In genomic region chr10:285216-285967, GRCh38 we compare ENCODE assay signal across 17 cellular contexts.
DNase-seq lines count a peak whose midpoint lies in the region; TF ChIP-seq lines count a peak whose summit lies in the region.
"Had no signal": no experiment of that assay in that cellular context is flagged by ENCODE, and none has a peak within 500 bp of the region (broad histone marks: within the 10 kb centered on the region; RNA-seq: fewer than 3 reads in every experiment).

No MANE protein-coding gene starts in this region.

- no CpG with 5 or more reads among the region's 23 CpGs for WGBS in neuronal stem cell (ENCODE audit: extremely low coverage in 2 of 2, insufficient read length in 2 of 2, insufficient replicate concordance in 1 of 2), 2 donors

- no peak overlapping the region for H2BK5ac ChIP-seq in neuronal stem cell (ENCODE audit: low read length)

- H3K4me1 Mint-ChIP-seq in activated CD4-positive, alpha-beta memory T cell treated with anti-CD3 and anti-CD28 coated beads, Interleukin-2, amount 10 ng/mL, durations not matched to agents 7 days and 5 days: peaks cover 34% of the 10 kb centered on the region
- peaks cover 30% of the 10 kb centered on the region for H3K4me1 Mint-ChIP-seq in activated CD4-positive, alpha-beta memory T cell treated with anti-CD3 and anti-CD28 coated beads for 36 hours (ENCODE audit: low read depth)
- H3K4me1 Mint-ChIP-seq in neural progenitor cell: no peaks in the 10 kb centered on the region
- H3K4me1 Mint-ChIP-seq: nephron had no signal

- no peaks in the 10 kb centered on the region for H3K27me3 ChIP-seq in neuronal stem cell (ENCODE audit: control insufficient read depth in 3 of 3, insufficient read depth in 3 of 3, low read depth in 1 of 3, low read length in 3 of 3)
- H3K27me3 ChIP-seq in neural progenitor cell: no peaks in the 10 kb centered on the region
- H3K27me3 ChIP-seq: vagina had no signal

- no peak overlapping the region for H3K4me3 ChIP-seq in neuronal stem cell (ENCODE audit: low read length in 2 of 2)
- no peak overlapping the region for H3K4me3 ChIP-seq in neural progenitor cell
- H3K4me3 ChIP-seq: vagina had no signal

- no peak overlapping the region for H4K91ac ChIP-seq in neuronal stem cell (ENCODE audit: low read depth, low read length, poor library complexity)

- intact Hi-C loops in activated CD4-positive, alpha-beta memory T cell treated with anti-CD3 and anti-CD28 coated beads for 36 hours (cut with micrococcal nuclease): loop anchor here (2.0 kb wide), 1 partner anchor 103 kb away; no protein-coding TSS in a partner anchor

- no peak overlapping the region for H4K8ac ChIP-seq in neuronal stem cell (ENCODE audit: low read depth, low read length)

- CTCF ChIA-PET in activated CD4-positive, alpha-beta memory T cell treated with anti-CD3 and anti-CD28 coated beads, Interleukin-2, amount 10 ng/mL, durations not matched to agents 7 days and 5 days (lab: Charles Lee): interaction anchor here (0.7 kb wide), 1 partner anchor 43 kb away, joined by 3 read pairs; no protein-coding TSS in a partner anchor
- CTCF ChIA-PET in activated CD4-positive, alpha-beta memory T cell treated with anti-CD3 and anti-CD28 coated beads for 36 hours (lab: Charles Lee): no interaction called here

- H2AK5ac ChIP-seq in neuronal stem cell (ENCODE audit: low read depth, low read length): no peak overlapping the region

- no peak overlapping the region for H2BK12ac ChIP-seq in neuronal stem cell (ENCODE audit: low read length)

- H3F3A ChIP-seq in neural progenitor cell (ENCODE audit: low read depth): no peaks in the 10 kb centered on the region

- H3K18ac ChIP-seq in neuronal stem cell (ENCODE audit: low read length): peak overlapping the region; percentile 32

- no peaks in the 10 kb centered on the region for H3K27me3 Mint-ChIP-seq in activated CD4-positive, alpha-beta memory T cell treated with anti-CD3 and anti-CD28 coated beads, Interleukin-2, amount 10 ng/mL, durations not matched to agents 7 days and 5 days
- no peaks in the 10 kb centered on the region for H3K27me3 Mint-ChIP-seq in activated CD4-positive, alpha-beta memory T cell treated with anti-CD3 and anti-CD28 coated beads for 36 hours
- peaks cover 2% of the 10 kb centered on the region for H3K27me3 Mint-ChIP-seq in neural progenitor cell (ENCODE audit: insufficient read depth, low read depth)
- H3K27me3 Mint-ChIP-seq: CD4-positive, alpha-beta memory T cell; memory B cell had no signal

- TF ChIP-seq CTCF in neural progenitor cell (IDR thresholded peaks at IDR 0.05): no peak

- H3K4me1 ChIP-seq in neuronal stem cell (ENCODE audit: control insufficient read depth in 2 of 2, insufficient read depth in 1 of 2, low read depth in 1 of 2, low read length in 2 of 2) (no peaks in the 10 kb centered on the region), neural progenitor cell (no peaks in the 10 kb centered on the region)

- no peaks in the 10 kb centered on the region for H4K20me1 ChIP-seq in neural progenitor cell (ENCODE audit: low read depth)

- no peaks in the 10 kb centered on the region for H3K79me1 ChIP-seq in neuronal stem cell (ENCODE audit: low read depth, low read length)

- H3K27ac ChIP-seq in neuronal stem cell (replicated peaks; ENCODE audit: low read length) (no peak overlapping the region), neural progenitor cell (no peak overlapping the region)
- H3K27ac ChIP-seq: vagina had no signal

- H3K4me3 Mint-ChIP-seq in activated CD4-positive, alpha-beta memory T cell treated with anti-CD3 and anti-CD28 coated beads, Interleukin-2, amount 10 ng/mL, durations not matched to agents 7 days and 5 days: no peak overlapping the region
- H3K4me3 Mint-ChIP-seq in activated CD4-positive, alpha-beta memory T cell treated with anti-CD3 and anti-CD28 coated beads for 36 hours: no peak overlapping the region
- H3K4me3 Mint-ChIP-seq in neural progenitor cell: no peak overlapping the region
- H3K4me3 Mint-ChIP-seq: memory B cell, nephron, T-helper 17 cell had no signal

- POLR2A ChIA-PET in activated CD4-positive, alpha-beta memory T cell treated with anti-CD3 and anti-CD28 coated beads, Interleukin-2, amount 10 ng/mL, durations not matched to agents 7 days and 5 days (lab: Charles Lee): no interaction called here
- POLR2A ChIA-PET in activated CD4-positive, alpha-beta memory T cell treated with anti-CD3 and anti-CD28 coated beads for 36 hours (lab: Charles Lee): no interaction called here

- peaks cover 3% of the 10 kb centered on the region for H3K36me3 Mint-ChIP-seq in activated CD4-positive, alpha-beta memory T cell treated with anti-CD3 and anti-CD28 coated beads, Interleukin-2, amount 10 ng/mL, durations not matched to agents 7 days and 5 days (ENCODE audit: low read depth)
- peaks cover 4% of the 10 kb centered on the region for H3K36me3 Mint-ChIP-seq in activated CD4-positive, alpha-beta memory T cell treated with anti-CD3 and anti-CD28 coated beads for 36 hours
- H3K36me3 Mint-ChIP-seq in neural progenitor cell: peaks cover 41% of the 10 kb centered on the region

- H3K9me3 ChIP-seq in neuronal stem cell (replicated peaks in 1 of 2; ENCODE audit: control insufficient read depth in 2 of 2, insufficient read depth in 1 of 2, low read depth in 1 of 2, low read length in 2 of 2) (no peaks in the 10 kb centered on the region), neural progenitor cell (ENCODE audit: low read depth) (no peaks in the 10 kb centered on the region)
- H3K9me3 ChIP-seq: vagina had no signal

- H3K23ac ChIP-seq in neuronal stem cell (ENCODE audit: low read depth, low read length, poor library complexity): peak overlapping the region; percentile 18

- no peaks in the 10 kb centered on the region for H3K79me2 ChIP-seq in neural progenitor cell (ENCODE audit: low read depth)

- H2BK120ac ChIP-seq in neuronal stem cell (ENCODE audit: low read depth, low read length): no peak overlapping the region

- H3K27ac Mint-ChIP-seq in activated CD4-positive, alpha-beta memory T cell treated with anti-CD3 and anti-CD28 coated beads, Interleukin-2, amount 10 ng/mL, durations not matched to agents 7 days and 5 days: peak overlapping the region; percentile 25
- no peak overlapping the region for H3K27ac Mint-ChIP-seq in activated CD4-positive, alpha-beta memory T cell treated with anti-CD3 and anti-CD28 coated beads for 36 hours
- no peak overlapping the region for H3K27ac Mint-ChIP-seq in neural progenitor cell
- H3K27ac Mint-ChIP-seq: memory B cell, nephron had no signal

- peaks cover 28 to 93% of the 10 kb centered on the region in 2 donors for H3K36me3 ChIP-seq in neuronal stem cell (replicated peaks in 1 of 2; ENCODE audit: control insufficient read depth in 2 of 2, insufficient read depth in 2 of 2, low read length in 2 of 2)
- no peaks in the 10 kb centered on the region for H3K36me3 ChIP-seq in neural progenitor cell

- no peak overlapping the region for H3K4me2 ChIP-seq in neuronal stem cell (ENCODE audit: insufficient read depth, low read length, poor library complexity, severe bottlenecking)
- no peak overlapping the region for H3K4me2 ChIP-seq in neural progenitor cell

- no peak overlapping the region for H3K4ac ChIP-seq in neuronal stem cell (ENCODE audit: low read length)

- H2BK15ac ChIP-seq in neuronal stem cell (ENCODE audit: low read length): no peak overlapping the region

- DNase-seq in activated CD4-positive, alpha-beta memory T cell treated with anti-CD3 and anti-CD28 coated beads, Interleukin-2, amount 10 ng/mL, durations not matched to agents 7 days and 5 days: no peak
- no peak for DNase-seq in activated CD4-positive, alpha-beta memory T cell treated with anti-CD3 and anti-CD28 coated beads for 36 hours
- DNase-seq in NCI-H1436 (lab: John Stamatoyannopoulos, UW): peak; percentile 49
- peak; percentile 74 for DNase-seq in NCI-H748 treated with DMSO at 0.1 percent for 48 hours (lab: John Stamatoyannopoulos, UW)
- no peak for DNase-seq in neuronal stem cell (ENCODE audit: low spot score)
- no peak for DNase-seq in activated naive CD4-positive, alpha-beta T cell treated with Interleukin-2 at 50 U/mL for 16 hours
- DNase-seq in neural progenitor cell (ENCODE audit: low spot score): no peak
- DNase-seq in SKM-1 treated with dmso at 0.1 percent for 144 hours (lab: John Stamatoyannopoulos, UW; ENCODE audit: unreplicated experiment): no peak
- DNase-seq: activated CD4-positive, CD25-positive, alpha-beta regulatory T cell; activated gamma-delta T cell treated with Interleukin-2 at 50 U/mL for 16 hours; CD4-positive, alpha-beta memory T cell; cortex of kidney; erythroblast; T-helper 17 cell had no signal

- H3K9me3 Mint-ChIP-seq in activated CD4-positive, alpha-beta memory T cell treated with anti-CD3 and anti-CD28 coated beads, Interleukin-2, amount 10 ng/mL, durations not matched to agents 7 days and 5 days: no peaks in the 10 kb centered on the region
- H3K9me3 Mint-ChIP-seq in activated CD4-positive, alpha-beta memory T cell treated with anti-CD3 and anti-CD28 coated beads for 36 hours: peaks cover 3% of the 10 kb centered on the region
- H3K9me3 Mint-ChIP-seq in neural progenitor cell: no peaks in the 10 kb centered on the region
- H3K9me3 Mint-ChIP-seq: memory B cell, nephron had no signal

- peak overlapping the region; percentile 17 for H3K14ac ChIP-seq in neuronal stem cell (ENCODE audit: low read length)

- no peak overlapping the region for H2AFZ ChIP-seq in neuronal stem cell (ENCODE audit: low read length)
- no peak overlapping the region for H2AFZ ChIP-seq in neural progenitor cell (replicated peaks)

- H3K9ac ChIP-seq in neuronal stem cell (ENCODE audit: low read depth, low read length, poor library complexity) (peak overlapping the region; percentile 51), neural progenitor cell (no peak overlapping the region)

Comparison
In these comparisons a context has a peak if more than half of its experiments do, and no peak if none do; other contexts are left out.
1. DNase-seq: peak in NCI-H1436 (single experiment) and NCI-H748 treated with DMSO at 0.1 percent for 48 hours (single experiment); none in activated CD4-positive, alpha-beta memory T cell treated with anti-CD3 and anti-CD28 coated beads, Interleukin-2, amount 10 ng/mL, durations not matched to agents 7 days and 5 days (single experiment), activated CD4-positive, alpha-beta memory T cell treated with anti-CD3 and anti-CD28 coated beads for 36 hours (single experiment), neuronal stem cell (single experiment), activated naive CD4-positive, alpha-beta T cell treated with Interleukin-2 at 50 U/mL for 16 hours (single experiment), neural progenitor cell (single experiment) and SKM-1 treated with dmso at 0.1 percent for 144 hours (single experiment).